ENCODE assay signal across 12 cellular contexts in genomic region chr11:86931965-86932332, GRCh38. TPM values are rescaled to one million over a fixed set of nuclear protein-coding genes. Genes with fewer than 3 reads are reported as not detected.
DNase-seq lines count a peak whose midpoint lies in the region; ATAC-seq and TF ChIP-seq lines count a peak whose summit lies in the region.
"Had no signal": no experiment of that assay in that cellular context is flagged by ENCODE, and none has a peak within 500 bp of the region (broad histone marks: within the 10 kb centered on the region; RNA-seq: fewer than 3 reads in every experiment).

No MANE protein-coding gene starts in this region.

- H3K4me3 Mint-ChIP-seq in activated CD4-positive, alpha-beta T cell treated with anti-CD3 and anti-CD28 coated beads, Interleukin-2, amount 10 ng/mL, durations not matched to agents 24 days and 14 days: no peak overlapping the region

- DNase-seq in Panc1 (ENCODE audit: low read depth, low spot score) (no peak), esophagus squamous epithelium (lab: John Stamatoyannopoulos, UW) (no peak), sciatic nerve (ENCODE audit: low spot score) (no peak), iPS-NIHi11 (ENCODE audit: low spot score) (no peak)
- DNase-seq in stimulated activated CD4-positive, alpha-beta T cell treated with anti-CD3 and anti-CD28 coated beads, Interleukin-1b, Interleukin-23, amount 100 ng/mL, for 48 hours: no peak
- no peak for DNase-seq in activated CD4-positive, alpha-beta T cell treated with anti-CD3 and anti-CD28 coated beads, Interleukin-2, amount 10 ng/mL, durations not matched to agents 24 days and 14 days
- DNase-seq: GOT3, Kasumi-1, T-helper 1 cell, transverse colon had no signal

- peaks cover 2% of the 10 kb centered on the region for H3K27me3 Mint-ChIP-seq in activated CD4-positive, alpha-beta T cell treated with anti-CD3 and anti-CD28 coated beads, Interleukin-2, amount 10 ng/mL, durations not matched to agents 24 days and 14 days

- CTCF ChIA-PET in Panc1 (lab: Charles Lee): no interaction called here

- WGBS in esophagus squamous epithelium, 2 donors: 0 to 10% methylated on average over 3 of the region's 3 CpGs

- H3K36me3 ChIP-seq in Panc1 (ENCODE audit: control insufficient read depth, insufficient read depth, low read length) (no peaks in the 10 kb centered on the region), esophagus squamous epithelium (no peaks in the 10 kb centered on the region)
- H3K36me3 ChIP-seq: transverse colon had no signal

- H3K27me3 ChIP-seq in Panc1 (ENCODE audit: control insufficient read depth, insufficient read depth, low read length): no peaks in the 10 kb centered on the region
- H3K27me3 ChIP-seq in esophagus squamous epithelium: no peaks in the 10 kb centered on the region
- H3K27me3 ChIP-seq: transverse colon had no signal

- in situ Hi-C loops in Panc1 (cut with HindIII; ENCODE audit: low pct_unique_long_range_greater_than_20kb, low sequenced_read_pairs): no loop called here

- no peak for TF ChIP-seq POLR2A in esophagus squamous epithelium (IDR thresholded peaks at IDR 0.05)

- no peaks in the 10 kb centered on the region for H3K9me3 Mint-ChIP-seq in activated CD4-positive, alpha-beta T cell treated with anti-CD3 and anti-CD28 coated beads, Interleukin-2, amount 10 ng/mL, durations not matched to agents 24 days and 14 days

- H3K4me3 ChIP-seq in Panc1 (ENCODE audit: low read depth in 2 of 2, low read length in 2 of 2): no peak overlapping the region
- no peak overlapping the region for H3K4me3 ChIP-seq in esophagus squamous epithelium
- H3K4me3 ChIP-seq: transverse colon had no signal

- H3K9me3 ChIP-seq in Panc1 (ENCODE audit: control insufficient read depth, insufficient read depth, low read depth, low read length): no peaks in the 10 kb centered on the region
- no peaks in the 10 kb centered on the region for H3K9me3 ChIP-seq in esophagus squamous epithelium
- H3K9me3 ChIP-seq: transverse colon had no signal

- no peaks in the 10 kb centered on the region for H3K4me1 Mint-ChIP-seq in activated CD4-positive, alpha-beta T cell treated with anti-CD3 and anti-CD28 coated beads, Interleukin-2, amount 10 ng/mL, durations not matched to agents 24 days and 14 days

- no TSS peak for BruUV-seq in Panc1 (replicated peaks; lab: Mats Ljungman, UMichigan)

- ATAC-seq in HG03432 (IDR thresholded peaks at IDR 0.05; ENCODE audit: unreplicated experiment): peak; percentile 56
- peak; percentile 59 for ATAC-seq in Panc1
- peak; percentile 77 for ATAC-seq in sciatic nerve
- ATAC-seq in GM19395 (IDR thresholded peaks at IDR 0.05; ENCODE audit: unreplicated experiment): no peak

- TF ChIP-seq CTCF in Panc1 (IDR thresholded peaks at IDR 0.05): no peak
- TF ChIP-seq CTCF in esophagus squamous epithelium (IDR thresholded peaks at IDR 0.05): no peak

- no peak overlapping the region for H3K27ac Mint-ChIP-seq in activated CD4-positive, alpha-beta T cell treated with anti-CD3 and anti-CD28 coated beads, Interleukin-2, amount 10 ng/mL, durations not matched to agents 24 days and 14 days

- POLR2A ChIA-PET in Panc1 (lab: Charles Lee): no interaction called here

- intact Hi-C loops in Panc1 (cut with micrococcal nuclease; ENCODE audit: unreplicated experiment): no loop called here
- intact Hi-C loops in esophagus squamous epithelium (cut with DNase I): loop anchor here (10.0 kb wide), 1 partner anchor 493 kb away; no protein-coding TSS in a partner anchor
- intact Hi-C loops in sciatic nerve (cut with DNase I): no loop called here
- intact Hi-C loops in activated CD4-positive, alpha-beta T cell treated with anti-CD3 and anti-CD28 coated beads, Interleukin-2, amount 10 ng/mL, durations not matched to agents 24 days and 14 days (cut with micrococcal nuclease): no loop called here

- H3K27ac ChIP-seq in Panc1 (ENCODE audit: low read length) (no peak overlapping the region), esophagus squamous epithelium (peak overlapping the region in 3 of 4 donors; percentile 3 to 42 (median 30))

- H3K36me3 Mint-ChIP-seq in activated CD4-positive, alpha-beta T cell treated with anti-CD3 and anti-CD28 coated beads, Interleukin-2, amount 10 ng/mL, durations not matched to agents 24 days and 14 days (ENCODE audit: low read depth): no peaks in the 10 kb centered on the region

- H3K4me1 ChIP-seq in Panc1 (ENCODE audit: control insufficient read depth, insufficient read depth, low read length): peaks cover 23% of the 10 kb centered on the region; the same call in 1 of the 2 replicates
- H3K4me1 ChIP-seq in esophagus squamous epithelium: peaks cover 7 to 43% (median 9%) of the 10 kb centered on the region in 3 donors

RNA-seq across cellular contexts. Expression of gene FZD4, which starts 23.2 kb away (rescaled TPM):
- total RNA-seq in Panc1 (2021; ENCODE audit: unreplicated experiment): 11.1 TPM
- 4.7 TPM for polyA plus RNA-seq in Panc1 (2012; ENCODE audit: insufficient read length)
- total RNA-seq in esophagus squamous epithelium: 10 to 100 TPM in 1 of 4 donors, 1 to 10 TPM in 3; 1.1 to 14.3 (median 6.8) TPM
- 40.7 TPM for total RNA-seq in sciatic nerve
- 0.02 TPM in 1 of 2 replicates, not detected in the other for total RNA-seq in activated CD4-positive, alpha-beta T cell treated with anti-CD3 and anti-CD28 coated beads, Interleukin-2, amount 10 ng/mL, durations not matched to agents 24 days and 14 days
